9 cellular contexts compared by ENCODE assay signal in genomic region chr14:55128386-55129085, GRCh38. TPM values are rescaled to one million over a fixed set of nuclear protein-coding genes. Genes with fewer than 3 reads are reported as not detected.
DNase-seq lines count a peak whose midpoint lies in the region; ATAC-seq, FAIRE-seq and TF ChIP-seq lines count a peak whose summit lies in the region.
"Had no signal": no experiment of that assay in that cellular context is flagged by ENCODE, and none has a peak within 500 bp of the region (broad histone marks: within the 10 kb centered on the region; RNA-seq: fewer than 3 reads in every experiment).

No MANE protein-coding gene starts in this region.

- H2AFZ ChIP-seq in OCI-LY1 (ENCODE audit: low read length) (no peak overlapping the region), endothelial cell of umbilical vein (ENCODE audit: low read depth, low read length) (peak overlapping the region; percentile 56)

- TF ChIP-seq CTCF in OCI-LY1 (IDR thresholded peaks at IDR 0.05; ENCODE audit: low read length): no peak
- no peak for TF ChIP-seq CTCF in endothelial cell of umbilical vein (IDR thresholded peaks at IDR 0.05; ENCODE audit: extremely low read depth in 1 of 2, insufficient read depth in 1 of 2, low read depth in 1 of 2, low read length in 2 of 2)
- TF ChIP-seq CTCF in neutrophil (IDR thresholded peaks at IDR 0.05): no peak

- POLR2A ChIA-PET in endothelial cell of umbilical vein (lab: Charles Lee): interaction anchor here (1.2 to 1.4 kb wide), 2 partner anchors 9 to 25 kb away, joined by 3 read pairs; no protein-coding TSS in a partner anchor

- H3F3A ChIP-seq in OCI-LY1 (ENCODE audit: insufficient read depth, low read length): no peaks in the 10 kb centered on the region

- CTCF ChIA-PET in endothelial cell of umbilical vein (lab: Charles Lee): interaction anchor here (1.1 to 1.8 kb wide), 4 partner anchors 9 to 26 kb away, joined by 3 to 5 read pairs (median 4); no protein-coding TSS in a partner anchor

- no peaks in the 10 kb centered on the region for H3K36me3 ChIP-seq in OCI-LY1 (ENCODE audit: insufficient read depth, low read length)
- no peaks in the 10 kb centered on the region for H3K36me3 ChIP-seq in endothelial cell of umbilical vein (ENCODE audit: control insufficient read depth in 2 of 2, extremely low read depth in 1 of 2, insufficient read depth in 2 of 2, low read length in 2 of 2)
- no peaks in the 10 kb centered on the region for H3K36me3 ChIP-seq in neutrophil

- H3K9me3 ChIP-seq in OCI-LY1 (ENCODE audit: low read length) (no peaks in the 10 kb centered on the region), endothelial cell of umbilical vein (replicated peaks; ENCODE audit: control insufficient read depth, insufficient read depth, low read length) (no peaks in the 10 kb centered on the region), neutrophil (no peaks in the 10 kb centered on the region)

- no peaks in the 10 kb centered on the region for H3K9me2 ChIP-seq in OCI-LY1 (ENCODE audit: low read depth, low read length)

- TF ChIP-seq POLR2A in endothelial cell of umbilical vein (IDR thresholded peaks at IDR 0.05; ENCODE audit: low read depth, low read length) (no peak), H54 (IDR thresholded peaks at IDR 0.05; ENCODE audit: low read depth, low read length) (no peak)

- intact Hi-C loops in endothelial cell of umbilical vein (cut with micrococcal nuclease): loop anchor here (1.0 kb wide), 4 partner anchors 20 to 77 kb away; partner anchors contain the start of gene MAPK1IP1L

- H3K79me2 ChIP-seq in OCI-LY1 (ENCODE audit: insufficient read depth, low read length) (no peaks in the 10 kb centered on the region), endothelial cell of umbilical vein (ENCODE audit: control insufficient read depth, insufficient read depth, low read length) (peaks cover 2% of the 10 kb centered on the region)

- H3K4me2 ChIP-seq in OCI-LY1 (ENCODE audit: low read length): peak overlapping the region; percentile 67
- H3K4me2 ChIP-seq in endothelial cell of umbilical vein (ENCODE audit: insufficient read depth, low read length): peak overlapping the region; percentile 54

- no peak overlapping the region for H3K27ac ChIP-seq in OCI-LY1 (ENCODE audit: low read depth, low read length, poor library complexity, severe bottlenecking)
- no peak overlapping the region for H3K27ac ChIP-seq in endothelial cell of umbilical vein (ENCODE audit: insufficient read depth, low read depth, low read length)
- peak overlapping the region; percentile 81 for H3K27ac ChIP-seq in neutrophil

- DNase-seq in CD1c-positive myeloid dendritic cell (ENCODE audit: extremely low spot score) (peak; percentile 50), endothelial cell of umbilical vein (ENCODE audit: low read depth, low spot score) (no peak), cerebellar nuclear complex (lab: John Stamatoyannopoulos, UW) (no peak), H54 (ENCODE audit: insufficient read length, low spot score) (no peak)
- DNase-seq: NCI-H748 treated with DMSO at 0.1 percent for 48 hours had no signal

- no peak overlapping the region for H3K9ac ChIP-seq in OCI-LY1 (ENCODE audit: low read length)
- H3K9ac ChIP-seq in endothelial cell of umbilical vein (replicated peaks; ENCODE audit: extremely low read depth, insufficient read depth, low read length): peak overlapping the region; percentile 75

- H4K20me1 ChIP-seq in OCI-LY1 (ENCODE audit: insufficient read depth, low read length) (no peaks in the 10 kb centered on the region), endothelial cell of umbilical vein (replicated peaks; ENCODE audit: control insufficient read depth, extremely low read depth, insufficient read depth, low read length) (no peaks in the 10 kb centered on the region)

- dilution Hi-C loops in endothelial cell of umbilical vein (cut with MboI; ENCODE audit: extremely low pct_ligation_motif_present, low sequenced_read_pairs): no loop called here

- FAIRE-seq in endothelial cell of umbilical vein (lab: Jason Lieb, UNC) (no peak), H54 (lab: Jason Lieb, UNC) (no peak)

- ATAC-seq in GM21381 (IDR thresholded peaks at IDR 0.05; ENCODE audit: unreplicated experiment): no peak
- ATAC-seq in HG03571 (IDR thresholded peaks at IDR 0.05; ENCODE audit: unreplicated experiment): no peak

- peak overlapping the region; percentile 56 for H3K4me3 ChIP-seq in OCI-LY1 (ENCODE audit: low read depth, low read length, poor library complexity, severe bottlenecking)
- H3K4me3 ChIP-seq in endothelial cell of umbilical vein (replicated peaks in 1 of 3; ENCODE audit: insufficient read depth in 1 of 3, low read depth in 1 of 3, low read length in 3 of 3): peak overlapping the region; percentile 4 to 56 (median 20)
- H3K4me3 ChIP-seq in neutrophil (ENCODE audit: low read depth in 1 of 2, low read length in 1 of 2): peak overlapping the region; percentile 72 to 76

- H3K27me3 ChIP-seq in OCI-LY1 (ENCODE audit: insufficient read depth, low read length): 0 out of 2 replicates have a peak, but pooled peaks cover 7% of the 10 kb centered on the region
- H3K27me3 ChIP-seq in endothelial cell of umbilical vein (ENCODE audit: control insufficient read depth in 2 of 2, insufficient read depth in 2 of 2, low read length in 2 of 2): no peaks in the 10 kb centered on the region
- H3K27me3 ChIP-seq in neutrophil: no peaks in the 10 kb centered on the region

- no TSS peak for BruUV-seq in endothelial cell of umbilical vein (replicated peaks; lab: Mats Ljungman, UMichigan)

- no peaks in the 10 kb centered on the region for H3K9me1 ChIP-seq in endothelial cell of umbilical vein (replicated peaks; ENCODE audit: control insufficient read depth, extremely low read depth, insufficient read depth, low read length)

- H3K4me1 ChIP-seq in OCI-LY1 (ENCODE audit: insufficient read depth, low read length, severe bottlenecking): peaks cover 14% of the 10 kb centered on the region
- peaks cover 3% of the 10 kb centered on the region for H3K4me1 ChIP-seq in endothelial cell of umbilical vein (ENCODE audit: control insufficient read depth, extremely low read depth, insufficient read depth, low read length)
- peaks cover 69 to 78% of the 10 kb centered on the region in 2 experiments for H3K4me1 ChIP-seq in neutrophil (ENCODE audit: control insufficient read depth in 1 of 2, insufficient read depth in 1 of 2, low read depth in 1 of 2, low read length in 1 of 2)

TF ChIP-seq in endothelial cell of umbilical vein, 7 proteins besides CTCF, POLR2A, EP300 and RAD21:
- TF ChIP-seq MYC (IDR thresholded peaks at IDR 0.05; ENCODE audit: low read depth, low read length) (no peak), JUN (IDR thresholded peaks at IDR 0.05; ENCODE audit: borderline replicate concordance, insufficient read depth, insufficient read length, low read depth) (no peak), MAX (IDR thresholded peaks at IDR 0.05; ENCODE audit: insufficient read depth, insufficient read length) (no peak), GATA2 (IDR thresholded peaks at IDR 0.05; ENCODE audit: insufficient read depth, insufficient read length, low read depth, low read length) (no peak), POLR2AphosphoS5 (IDR thresholded peaks at IDR 0.05; ENCODE audit: insufficient read depth, low read depth, low read length) (no peak), EZH2 (IDR thresholded peaks at IDR 0.05; ENCODE audit: borderline replicate concordance, low read depth, low read length, severe bottlenecking) (no peak), FOS (IDR thresholded peaks at IDR 0.05; ENCODE audit: borderline replicate concordance, insufficient read depth, low read length) (no peak)

RNA-seq across cellular contexts. Expression of gene LGALS3, which starts 0.5 kb away (rescaled TPM):
- 27.8 and 33.8 TPM in 2 replicates for total RNA-seq in endothelial cell of umbilical vein
- polyA plus RNA-seq in endothelial cell of umbilical vein: 55.1 and 68.1 TPM in 2 replicates
- polyA plus RNA-seq in endothelial cell of umbilical vein (2011; cell fraction: cytosol; rRNA removed): 20.6 and 31.7 TPM in 2 replicates
- polyA plus RNA-seq in endothelial cell of umbilical vein (2011; cell fraction: nucleus; rRNA removed): 13.9 and 16.4 TPM in 2 replicates
- polyA plus RNA-seq in endothelial cell of umbilical vein (2012): 49.4 and 57.6 TPM in 2 replicates
- 19.6 and 23.3 TPM in 2 replicates for polyA minus RNA-seq in endothelial cell of umbilical vein
- 99.8 TPM for polyA minus RNA-seq in endothelial cell of umbilical vein (2011; cell fraction: cytosol; rRNA and poly(A)+ RNA removed)
- 4.0 and 5.2 TPM in 2 replicates for polyA minus RNA-seq in endothelial cell of umbilical vein (2011; cell fraction: nucleus; rRNA and poly(A)+ RNA removed)

Comparison
In these comparisons a context has a peak if more than half of its experiments do, and no peak if none do; other contexts are left out.
1. H3K4me3 ChIP-seq: peak in every context shown above with its lines; median percentile 74 in neutrophil; 56 in OCI-LY1; 20 in endothelial cell of umbilical vein.